ENCODE assay signal across 11 cellular contexts in the genomic region with DNA sequence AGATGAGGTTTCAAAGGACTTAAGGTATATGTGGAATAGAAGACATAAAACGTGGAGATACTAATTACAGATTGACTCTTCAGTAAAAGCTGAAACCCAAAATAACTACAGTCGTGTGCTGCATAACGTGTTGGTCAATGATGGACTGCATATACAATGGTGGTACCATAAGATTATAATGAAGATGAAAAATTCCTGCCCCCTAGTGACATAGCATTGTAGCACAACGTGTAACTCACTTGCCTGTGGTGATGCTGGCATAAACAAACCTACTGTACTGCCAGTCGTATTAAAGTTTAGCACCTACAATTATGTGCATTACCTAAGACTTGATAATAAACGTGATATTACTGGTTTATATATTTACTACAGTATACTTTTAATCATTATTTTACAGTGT.
DNase-seq lines count a peak whose midpoint lies in the region; ATAC-seq, FAIRE-seq and TF ChIP-seq lines count a peak whose summit lies in the region.
"Had no signal": no experiment of that assay in that cellular context is flagged by ENCODE, and none has a peak within 500 bp of the region (broad histone marks: within the 10 kb centered on the region; RNA-seq: fewer than 3 reads in every experiment).

No MANE protein-coding gene starts in this region.

- H3K4me3 Mint-ChIP-seq in HFFc6, result no peak overlapping the region
- H3K4me3 Mint-ChIP-seq: mesothelial cell of epicardium had no signal

- TF ChIP-seq RAD21 in HepG2 (CRISPR knock-in tag; IDR thresholded peaks at IDR 0.05), result no peak

- H3K27ac Mint-ChIP-seq in HFFc6, result no peak overlapping the region
- H3K27ac Mint-ChIP-seq: mesothelial cell of epicardium had no signal

- BruUV-seq in OCI-LY7 (replicated peaks; lab: Mats Ljungman, UMichigan) (no TSS peak), HepG2 (replicated peaks; lab: Mats Ljungman, UMichigan) (no TSS peak)

- no peak overlapping the region for H2AFZ ChIP-seq in OCI-LY7 (ENCODE audit: low read length)
- no peak overlapping the region for H2AFZ ChIP-seq in HepG2 (ENCODE audit: low read length)

- no peaks in the 10 kb centered on the region for H3K4me1 Mint-ChIP-seq in HFFc6 (ENCODE audit: low read depth)
- H3K4me1 Mint-ChIP-seq: mesothelial cell of epicardium had no signal

- H3K9ac ChIP-seq in HepG2 (ENCODE audit: insufficient read depth, low read depth, low read length), result no peak overlapping the region

- H3K9me3 ChIP-seq in OCI-LY7 (ENCODE audit: low read length) (no peaks in the 10 kb centered on the region), HepG2 (ENCODE audit: low read length) (no peaks in the 10 kb centered on the region)

- CTCF ChIA-PET in OCI-LY7 (lab: Charles Lee; ENCODE audit: unreplicated experiment) (no interaction called here), HepG2 (lab: Yijun Ruan, JAX; ENCODE audit: low intra/inter-chr PET ratio, low total read pairs) (no interaction called here), GM10248 (lab: Yijun Ruan, JAX) (interaction anchor here (1.1 to 2.4 kb wide), 3 partner anchors 8 to 24 kb away, joined by 4 to 8 read pairs (median 5); no protein-coding TSS in a partner anchor)

- no peak for TF ChIP-seq POLR2A in HepG2 (IDR thresholded peaks at IDR 0.05; ENCODE audit: insufficient read depth in 1 of 2, low read depth in 2 of 2, low read length in 2 of 2)

- peaks cover 12% of the 10 kb centered on the region for H3K9me3 Mint-ChIP-seq in HFFc6

- H4K20me1 ChIP-seq in OCI-LY7 (ENCODE audit: insufficient read depth, low read length) (no peaks in the 10 kb centered on the region), HepG2 (ENCODE audit: insufficient read depth, low read length) (no peaks in the 10 kb centered on the region)

- FAIRE-seq in HepG2 (lab: Jason Lieb, UNC) (no peak), HTR-8/SVneo (lab: Jason Lieb, UNC) (no peak)
- FAIRE-seq: endometrium had no signal

- ATAC-seq in HepG2, result peak; percentile 73
- no peak for ATAC-seq in sciatic nerve

- no peaks in the 10 kb centered on the region for H3K36me3 Mint-ChIP-seq in HFFc6 (ENCODE audit: low read depth)
- H3K36me3 Mint-ChIP-seq: mesothelial cell of epicardium had no signal

- in situ Hi-C loops in HepG2 (cut with HindIII; ENCODE audit: extremely low pct_ligation_motif_present, low pct_unique_long_range_greater_than_20kb), result no loop called here

- H3K79me2 ChIP-seq in OCI-LY7 (ENCODE audit: insufficient read depth, low read depth, low read length), result no peaks in the 10 kb centered on the region
- H3K79me2 ChIP-seq in HepG2 (ENCODE audit: insufficient read depth, low read length), result no peaks in the 10 kb centered on the region

- DNase-seq in GM12864 (ENCODE audit: low read depth) (no peak), HFFc6 (no peak), OCI-LY7 (ENCODE audit: low spot score) (peak; percentile 50), HepG2 (ENCODE audit: low spot score) (peak; percentile 2), NCI-H2227 treated with DMSO at 0.1 percent for 48 hours (lab: John Stamatoyannopoulos, UW) (no peak), sciatic nerve (ENCODE audit: low spot score) (no peak), GM10248 (ENCODE audit: extremely low spot score) (no peak), HTR-8/SVneo (ENCODE audit: insufficient read length, low spot score) (no peak)
- DNase-seq: activated CD8-positive, alpha-beta memory T cell treated with anti-CD3 and anti-CD28 coated beads, Interleukin-2, amount 50 U/mL, for 48 hours had no signal

- no peaks in the 10 kb centered on the region for H3K9me2 ChIP-seq in OCI-LY7 (ENCODE audit: insufficient read depth, low read length)

- no peak overlapping the region for H3K4me3 ChIP-seq in GM12864 (ENCODE audit: low read depth, low read length)
- H3K4me3 ChIP-seq in OCI-LY7 (ENCODE audit: low read depth, low read length, poor library complexity, severe bottlenecking), result no peak overlapping the region
- no peak overlapping the region for H3K4me3 ChIP-seq in HepG2 (replicated peaks in 1 of 3; ENCODE audit: insufficient read depth in 1 of 3, low read depth in 2 of 3, low read length in 3 of 3)

- TF ChIP-seq EP300 in HepG2 (IDR thresholded peaks at IDR 0.05; ENCODE audit: low read depth in 2 of 2, low read length in 2 of 2), result no peak
- no peak for TF ChIP-seq EP300 in HepG2 (CRISPR knock-in tag; IDR thresholded peaks at IDR 0.05; ENCODE audit: borderline replicate concordance)

- no peak overlapping the region for H3K27ac ChIP-seq in OCI-LY7 (ENCODE audit: low read depth, low read length, poor library complexity, severe bottlenecking)
- H3K27ac ChIP-seq in HepG2 (ENCODE audit: extremely low read length, insufficient read depth, low read length), result no peak overlapping the region

- 4% methylated on average over 6 of the region's 6 CpGs for WGBS in HepG2 (ENCODE audit: low lambda C conversion rate)

- no peaks in the 10 kb centered on the region for H3K27me3 Mint-ChIP-seq in HFFc6 (ENCODE audit: insufficient read depth)

- POLR2A ChIA-PET in OCI-LY7 (lab: Charles Lee), result interaction anchor here (1.0 to 2.9 kb wide), 2 partner anchors 9 to 341 kb away, joined by 3 to 9 read pairs; no protein-coding TSS in a partner anchor
- POLR2A ChIA-PET in HepG2 (lab: Yijun Ruan, JAX), result no interaction called here
- POLR2A ChIA-PET in GM10248 (lab: Yijun Ruan, JAX), result no interaction called here

- no peaks in the 10 kb centered on the region for H3K27me3 ChIP-seq in HepG2 (ENCODE audit: control insufficient read depth in 1 of 2, insufficient read depth in 2 of 2, low read length in 2 of 2)

- no peaks in the 10 kb centered on the region for H3K4me1 ChIP-seq in OCI-LY7 (ENCODE audit: insufficient read depth, low read length, poor library complexity, severe bottlenecking)
- H3K4me1 ChIP-seq in HepG2 (ENCODE audit: insufficient read depth, low read length), result no peaks in the 10 kb centered on the region

- intact Hi-C loops in OCI-LY7 (cut with micrococcal nuclease; ENCODE audit: unreplicated experiment), result loop anchor here (2.0 kb wide), 1 partner anchor 222 kb away; no protein-coding TSS in a partner anchor
- intact Hi-C loops in HepG2 (cut with micrococcal nuclease; ENCODE audit: unreplicated experiment), result no loop called here
- intact Hi-C loops in sciatic nerve (cut with DNase I), result no loop called here

- H3K4me2 ChIP-seq in OCI-LY7 (ENCODE audit: low read length) (no peak overlapping the region), HepG2 (ENCODE audit: low read depth, low read length) (no peak overlapping the region)

- TF ChIP-seq CTCF in GM12864 (IDR thresholded peaks at IDR 0.05; ENCODE audit: low read depth, low read length, missing control alignments), result peak; percentile 49
- peak; percentile 42 for TF ChIP-seq CTCF in HFFc6 (IDR thresholded peaks at IDR 0.05)
- peak; percentile 75 for TF ChIP-seq CTCF in OCI-LY7 (conservative IDR thresholded peaks at IDR 0.05; ENCODE audit: low read length)
- TF ChIP-seq CTCF in HepG2 (CRISPR knock-in tag; IDR thresholded peaks at IDR 0.05), result no peak
- no peak for TF ChIP-seq CTCF in GM10248 (IDR thresholded peaks at IDR 0.05; ENCODE audit: control extremely low read depth, extremely low read depth, low read depth, missing control alignments)

- H3K36me3 ChIP-seq in OCI-LY7 (ENCODE audit: insufficient read depth, low read length), result no peaks in the 10 kb centered on the region
- H3K36me3 ChIP-seq in HepG2 (replicated peaks in 1 of 2; ENCODE audit: control insufficient read depth in 1 of 2, insufficient read depth in 2 of 2, low read length in 2 of 2), result no peaks in the 10 kb centered on the region

TF ChIP-seq in HepG2, 621 proteins besides CTCF, POLR2A, EP300 and RAD21:
- TF ChIP-seq, protein P1, sequence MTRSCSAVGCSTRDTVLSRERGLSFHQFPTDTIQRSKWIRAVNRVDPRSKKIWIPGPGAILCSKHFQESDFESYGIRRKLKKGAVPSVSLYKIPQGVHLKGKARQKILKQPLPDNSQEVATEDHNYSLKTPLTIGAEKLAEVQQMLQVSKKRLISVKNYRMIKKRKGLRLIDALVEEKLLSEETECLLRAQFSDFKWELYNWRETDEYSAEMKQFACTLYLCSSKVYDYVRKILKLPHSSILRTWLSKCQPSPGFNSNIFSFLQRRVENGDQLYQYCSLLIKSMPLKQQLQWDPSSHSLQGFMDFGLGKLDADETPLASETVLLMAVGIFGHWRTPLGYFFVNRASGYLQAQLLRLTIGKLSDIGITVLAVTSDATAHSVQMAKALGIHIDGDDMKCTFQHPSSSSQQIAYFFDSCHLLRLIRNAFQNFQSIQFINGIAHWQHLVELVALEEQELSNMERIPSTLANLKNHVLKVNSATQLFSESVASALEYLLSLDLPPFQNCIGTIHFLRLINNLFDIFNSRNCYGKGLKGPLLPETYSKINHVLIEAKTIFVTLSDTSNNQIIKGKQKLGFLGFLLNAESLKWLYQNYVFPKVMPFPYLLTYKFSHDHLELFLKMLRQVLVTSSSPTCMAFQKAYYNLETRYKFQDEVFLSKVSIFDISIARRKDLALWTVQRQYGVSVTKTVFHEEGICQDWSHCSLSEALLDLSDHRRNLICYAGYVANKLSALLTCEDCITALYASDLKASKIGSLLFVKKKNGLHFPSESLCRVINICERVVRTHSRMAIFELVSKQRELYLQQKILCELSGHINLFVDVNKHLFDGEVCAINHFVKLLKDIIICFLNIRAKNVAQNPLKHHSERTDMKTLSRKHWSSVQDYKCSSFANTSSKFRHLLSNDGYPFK (CRISPR knock-in tag; IDR thresholded peaks at IDR 0.05; ENCODE audit: borderline replicate concordance), result no peak
- TF ChIP-seq CBX2 (IDR thresholded peaks at IDR 0.05; ENCODE audit: low read depth, low read length), result no peak
- TF ChIP-seq CBX2 (CRISPR knock-in tag; IDR thresholded peaks at IDR 0.05; ENCODE audit: low read depth), result no peak
- no peak for TF ChIP-seq KLF15 (CRISPR knock-in tag; IDR thresholded peaks at IDR 0.05; ENCODE audit: borderline replicate concordance)
- TF ChIP-seq ZNF431 (CRISPR knock-in tag; IDR thresholded peaks at IDR 0.05; ENCODE audit: borderline replicate concordance, low read depth), result no peak
- TF ChIP-seq ZNF552 (CRISPR knock-in tag; IDR thresholded peaks at IDR 0.05; ENCODE audit: borderline replicate concordance), result no peak
- no peak for TF ChIP-seq ZMYM2 (CRISPR knock-in tag; IDR thresholded peaks at IDR 0.05)
- no peak for TF ChIP-seq ELF3 (CRISPR knock-in tag; IDR thresholded peaks at IDR 0.05)

Comparison
In these comparisons a context has a peak if more than half of its experiments do, and no peak if none do; other contexts are left out.
1. DNase-seq: peak in OCI-LY7 (single experiment) and HepG2 (single experiment); none in GM12864 (single experiment), HFFc6 (single experiment), NCI-H2227 treated with DMSO at 0.1 percent for 48 hours (single experiment), sciatic nerve (single experiment), GM10248 (single experiment) and HTR-8/SVneo (single experiment).
2. CTCF ChIP-seq: peak in GM12864 (single experiment), HFFc6 (single experiment) and OCI-LY7 (single experiment); none in HepG2 (single experiment) and GM10248 (single experiment).